11 cellular contexts compared by ENCODE assay signal in genomic region chr16:22641030-22641671, GRCh38.
DNase-seq lines count a peak whose midpoint lies in the region; TF ChIP-seq lines count a peak whose summit lies in the region.
"Had no signal": no experiment of that assay in that cellular context is flagged by ENCODE, and none has a peak within 500 bp of the region (broad histone marks: within the 10 kb centered on the region; RNA-seq: fewer than 3 reads in every experiment).

No MANE protein-coding gene starts in this region.

- TF ChIP-seq CTCF in kidney epithelial cell (IDR thresholded peaks at IDR 0.05; ENCODE audit: insufficient read depth, low read length, poor library complexity, severe bottlenecking) (no peak), vagina (IDR thresholded peaks at IDR 0.05) (no peak), ascending aorta (IDR thresholded peaks at IDR 0.05) (no peak)

- DNase-seq in ELF-1 (ENCODE audit: low read depth, low spot score) (peak; percentile 52), adipocyte (ENCODE audit: low read depth) (peak; percentile 42), kidney epithelial cell (ENCODE audit: low read depth) (peak; percentile 16), vagina (ENCODE audit: extremely low spot score in 2 of 2) (no peak), substantia nigra (lab: John Stamatoyannopoulos, UW) (no peak), ascending aorta (ENCODE audit: low spot score in 2 of 2) (no peak), pons (ENCODE audit: low spot score) (no peak)
- peak; percentile 42 for DNase-seq in Jurkat, Clone E6-1 (ENCODE audit: low read depth, low spot score)
- DNase-seq: left ventricle myocardium inferior, NCI-H774, right lobe of liver had no signal

- intact Hi-C loops in vagina (cut with DNase I): no loop called here
- intact Hi-C loops in ascending aorta (cut with DNase I): no loop called here

- H3K27me3 ChIP-seq in adipocyte (replicated peaks; ENCODE audit: control insufficient read depth, insufficient read depth, low read length) (peaks cover 26% of the 10 kb centered on the region), kidney epithelial cell (ENCODE audit: control insufficient read depth, insufficient read depth, low read length) (peaks cover 3% of the 10 kb centered on the region), vagina (no peaks in the 10 kb centered on the region), ascending aorta (no peaks in the 10 kb centered on the region)

- H3K4me1 ChIP-seq in adipocyte (ENCODE audit: control insufficient read depth, insufficient read depth, low read length) (peaks cover 19% of the 10 kb centered on the region), vagina (no peaks in the 10 kb centered on the region), ascending aorta (no peaks in the 10 kb centered on the region)
- H3K4me1 ChIP-seq: left ventricle myocardium inferior, right lobe of liver had no signal

- H3K4me3 ChIP-seq in Jurkat, Clone E6-1 (ENCODE audit: low read length): no peak overlapping the region
- H3K4me3 ChIP-seq in adipocyte (ENCODE audit: low read length) (no peak overlapping the region), kidney epithelial cell (ENCODE audit: low read depth, low read length) (no peak overlapping the region), vagina (no peak overlapping the region), ascending aorta (no peak overlapping the region)
- H3K4me3 ChIP-seq: left ventricle myocardium inferior, right lobe of liver had no signal

- TF ChIP-seq POLR2A in vagina (IDR thresholded peaks at IDR 0.05): no peak

- no peak overlapping the region for H3K27ac ChIP-seq in vagina
- no peak overlapping the region for H3K27ac ChIP-seq in substantia nigra (ENCODE audit: low read depth, low read length, poor library complexity, severe bottlenecking)
- H3K27ac ChIP-seq in ascending aorta: no peak overlapping the region
- H3K27ac ChIP-seq: left ventricle myocardium inferior, right lobe of liver had no signal

- H3K36me3 ChIP-seq in adipocyte (ENCODE audit: control insufficient read depth, insufficient read depth, low read length, severe bottlenecking) (no peaks in the 10 kb centered on the region), kidney epithelial cell (ENCODE audit: control insufficient read depth, insufficient read depth, low read length) (no peaks in the 10 kb centered on the region), vagina (no peaks in the 10 kb centered on the region), ascending aorta (no peaks in the 10 kb centered on the region)
- H3K36me3 ChIP-seq: left ventricle myocardium inferior, right lobe of liver had no signal

- H3K9me3 ChIP-seq in adipocyte (ENCODE audit: control insufficient read depth, low read length) (peaks cover 3% of the 10 kb centered on the region), vagina (no peaks in the 10 kb centered on the region), ascending aorta (no peaks in the 10 kb centered on the region)
- H3K9me3 ChIP-seq: right lobe of liver had no signal

- H3K9ac ChIP-seq in adipocyte (ENCODE audit: low read length): no peak overlapping the region

Comparison
In these comparisons a context has a peak if more than half of its experiments do, and no peak if none do; other contexts are left out.
1. DNase-seq: peak in ELF-1 (single experiment), Jurkat, Clone E6-1 (single experiment), adipocyte (single experiment) and kidney epithelial cell (single experiment); none in vagina (0 of 2), substantia nigra (0 of 49), ascending aorta (0 of 2) and pons (single experiment).